In the genomic region with DNA sequence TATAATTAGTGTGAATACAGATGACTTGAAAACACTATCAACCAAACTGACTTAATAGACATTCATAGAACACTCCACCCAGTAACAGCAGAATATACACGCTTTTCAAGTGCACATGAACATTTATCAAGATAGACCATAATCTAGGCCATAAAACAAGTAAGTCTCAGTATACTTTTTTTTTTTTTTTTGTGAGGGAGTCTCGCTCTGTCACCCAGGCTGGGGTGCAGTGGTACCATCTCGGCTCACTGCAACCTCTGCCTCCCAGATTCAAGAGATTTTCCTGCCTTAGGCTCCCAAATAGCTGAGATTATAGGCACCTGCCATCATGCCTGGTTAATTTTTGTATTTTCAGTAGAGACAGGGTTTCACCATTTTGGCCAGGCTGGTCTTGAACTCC, we compare ENCODE assay signal across 6 cellular contexts. TPM values are rescaled to one million over a fixed set of nuclear protein-coding genes. Genes with fewer than 3 reads are reported as not detected.
"Had no signal": no experiment of that assay in that cellular context is flagged by ENCODE, and none has a peak within 500 bp of the region (broad histone marks: within the 10 kb centered on the region; RNA-seq: fewer than 3 reads in every experiment).

No MANE protein-coding gene starts in this region.

RNA-seq across cellular contexts. Expression of gene MYCN, which starts 36.4 kb away (rescaled TPM):
- total RNA-seq: HepG2, HT-29, HT1080, IMR-90, K562 had no signal
- polyA plus RNA-seq: HepG2, IgD-negative memory B cell, IMR-90, K562 had no signal
